24 cellular contexts compared by ENCODE assay signal in genomic region chr18:57113783-57114465, GRCh38.
"Had no signal": no experiment of that assay in that cellular context is flagged by ENCODE, and none has a peak within 500 bp of the region (broad histone marks: within the 10 kb centered on the region; RNA-seq: fewer than 3 reads in every experiment).

No MANE protein-coding gene starts in this region.

- DNase-seq: activated CD4-positive, alpha-beta T cell treated with anti-CD3 and anti-CD28 coated beads for 36 hours; activated CD4-positive, CD25-positive, alpha-beta regulatory T cell; activated CD8-positive, alpha-beta T cell treated with anti-CD3 and anti-CD28 coated beads, Interleukin-2, amount 10 ng/mL, durations not matched to agents 7 days and 5 days; activated naive CD4-positive, alpha-beta T cell; activated T-cell treated with anti-CD3 and anti-CD28 coated beads for 4 hours; activated T-cell treated with anti-CD3 and anti-CD28 coated beads, Interleukin-2, amount 50 U/mL, for 72 hours; cerebellar nuclear complex; effector memory CD4-positive, alpha-beta T cell; gastrocnemius medialis; heart right ventricle; left ventricle myocardium inferior; sigmoid colon; small intestine; stimulated activated CD4-positive, alpha-beta T cell treated with anti-CD3 and anti-CD28 coated beads, Interleukin-4, amount 100 ng/mL, for 24 hours; stimulated activated naive CD8-positive, alpha-beta T cell treated with anti-CD3 and anti-CD28 coated beads, Interleukin-15, amount 100 ng/mL, for 72 hours; T-helper 1 cell; thyroid gland; upper lobe of left lung had no signal

- H3K27ac ChIP-seq: coronary artery, dorsolateral prefrontal cortex, gastrocnemius medialis, heart right ventricle, left ventricle myocardium inferior, neutrophil, prostate gland, sigmoid colon, thyroid gland, upper lobe of left lung had no signal

- ATAC-seq: activated CD4-positive, alpha-beta T cell treated with anti-CD3 and anti-CD28 coated beads for 36 hours; activated CD8-positive, alpha-beta T cell treated with anti-CD3 and anti-CD28 coated beads, Interleukin-2, amount 10 ng/mL, durations not matched to agents 7 days and 5 days; activated naive CD4-positive, alpha-beta T cell treated with anti-CD3 and anti-CD28 coated beads, Interleukin-2, amount 50 U/mL, for 72 hours; activated T-cell treated with anti-CD3 and anti-CD28 coated beads, Interleukin-2, amount 50 U/mL, for 72 hours; gastrocnemius medialis; heart right ventricle; stimulated activated effector memory CD8-positive, alpha-beta T cell treated with anti-CD3 and anti-CD28 coated beads, Interleukin-12 subunit alpha, Interleukin-12 subunit beta, amount 100 ng/mL, for 72 hours; stimulated activated naive CD8-positive, alpha-beta T cell treated with anti-CD3 and anti-CD28 coated beads, Interleukin-15, amount 100 ng/mL, for 72 hours had no signal
